In the genomic region with DNA sequence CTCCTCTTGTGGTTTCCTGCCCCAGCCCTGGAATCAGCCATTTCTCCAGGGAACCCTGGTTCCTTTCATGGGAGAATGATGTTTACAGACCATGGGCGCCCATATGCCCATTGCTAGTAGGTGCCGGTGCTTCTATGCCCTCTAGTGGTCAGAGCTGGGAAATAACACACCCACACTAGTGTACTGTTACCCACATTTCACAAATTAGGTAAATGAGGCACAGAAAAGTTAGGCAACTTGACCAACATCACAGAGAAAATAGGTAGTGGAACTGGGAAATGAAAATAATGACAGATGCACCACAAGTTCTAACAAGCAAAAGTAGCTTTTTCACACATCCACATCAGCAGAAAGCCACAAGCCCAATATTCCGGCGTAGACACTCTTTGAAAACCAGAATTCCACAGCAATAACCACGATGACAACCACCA, we compare ENCODE assay signal across 1 cellular context.
TF ChIP-seq lines count a peak whose summit lies in the region.

No MANE protein-coding gene starts in this region.

TF ChIP-seq in IMR-90, 13 proteins besides CTCF, POLR2A, EP300 and RAD21:
- no peak for TF ChIP-seq ELK1 (IDR thresholded peaks at IDR 0.05; ENCODE audit: borderline replicate concordance, low read depth, low read length)
- TF ChIP-seq MXI1 (IDR thresholded peaks at IDR 0.05; ENCODE audit: borderline replicate concordance, low read depth, low read length): no peak
- TF ChIP-seq MAZ (IDR thresholded peaks at IDR 0.05; ENCODE audit: borderline replicate concordance, low read depth, low read length): no peak
- TF ChIP-seq, protein P1, sequence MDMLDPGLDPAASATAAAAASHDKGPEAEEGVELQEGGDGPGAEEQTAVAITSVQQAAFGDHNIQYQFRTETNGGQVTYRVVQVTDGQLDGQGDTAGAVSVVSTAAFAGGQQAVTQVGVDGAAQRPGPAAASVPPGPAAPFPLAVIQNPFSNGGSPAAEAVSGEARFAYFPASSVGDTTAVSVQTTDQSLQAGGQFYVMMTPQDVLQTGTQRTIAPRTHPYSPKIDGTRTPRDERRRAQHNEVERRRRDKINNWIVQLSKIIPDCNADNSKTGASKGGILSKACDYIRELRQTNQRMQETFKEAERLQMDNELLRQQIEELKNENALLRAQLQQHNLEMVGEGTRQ (IDR thresholded peaks at IDR 0.05; ENCODE audit: low read depth, low read length): no peak
- TF ChIP-seq BHLHE40 (IDR thresholded peaks at IDR 0.05; ENCODE audit: low read depth, low read length): no peak
- TF ChIP-seq CEBPB (IDR thresholded peaks at IDR 0.05; ENCODE audit: low read depth, low read length): no peak
